Comparison of ENCODE assay signal across 22 cellular contexts in genomic region chr1:209326096-209326495, GRCh38.
A peak's percentile ranks its signal among the peaks of the same experiment; 100 is the strongest.
DNase-seq lines count a peak whose midpoint lies in the region; ATAC-seq, FAIRE-seq and TF ChIP-seq lines count a peak whose summit lies in the region.
"Had no signal": no experiment of that assay in that cellular context is flagged by ENCODE, and none has a peak within 500 bp of the region (broad histone marks: within the 10 kb centered on the region; RNA-seq: fewer than 3 reads in every experiment).

No MANE protein-coding gene starts in this region.

- TF ChIP-seq EP300 in esophagus muscularis mucosa (IDR thresholded peaks at IDR 0.05) (no peak), suprapubic skin (IDR thresholded peaks at IDR 0.05) (no peak)

- no peaks in the 10 kb centered on the region for H3K4me1 ChIP-seq in breast epithelium
- H3K4me1 ChIP-seq in esophagus muscularis mucosa, result peaks cover 0 to 3% (median 0%) of the 10 kb centered on the region in 4 donors
- peaks cover 4% of the 10 kb centered on the region for H3K4me1 ChIP-seq in suprapubic skin
- H3K4me1 ChIP-seq: A549, HAP-1 had no signal

- POLR2A ChIA-PET in MCF 10A (lab: Yijun Ruan, JAX), result interaction anchor here (0.6 to 4.2 kb wide), 15 partner anchors 9 to 864 kb away, joined by 3 to 17 read pairs (median 3); no protein-coding TSS in a partner anchor

- TF ChIP-seq POLR2A in breast epithelium (IDR thresholded peaks at IDR 0.05), result no peak
- no peak for TF ChIP-seq POLR2A in esophagus muscularis mucosa (IDR thresholded peaks at IDR 0.05; ENCODE audit: low read depth)
- no peak for TF ChIP-seq POLR2A in suprapubic skin (IDR thresholded peaks at IDR 0.05)

- H3K27ac Mint-ChIP-seq in MCF 10A (ENCODE audit: low read depth, unreplicated experiment), result peak overlapping the region; percentile 37
- H3K27ac Mint-ChIP-seq: CD4-positive, alpha-beta memory T cell; HFFc6 had no signal

- no peak for TF ChIP-seq CTCF in MCF 10A (IDR thresholded peaks at IDR 0.05; ENCODE audit: unreplicated experiment)
- no peak for TF ChIP-seq CTCF in breast epithelium (IDR thresholded peaks at IDR 0.05)
- TF ChIP-seq CTCF in esophagus muscularis mucosa (IDR thresholded peaks at IDR 0.05), result no peak
- TF ChIP-seq CTCF in suprapubic skin (IDR thresholded peaks at IDR 0.05), result no peak

- DNase-seq in MCF 10A (ENCODE audit: unreplicated experiment) (no peak), breast epithelium (ENCODE audit: low spot score in 2 of 2) (no peak), esophagus muscularis mucosa (ENCODE audit: extremely low spot score) (no peak), suprapubic skin (ENCODE audit: low spot score in 2 of 2) (no peak), hippocampal formation (lab: John Stamatoyannopoulos, UW) (no peak), left ventricle myocardium superior (no peak), AG08395 (ENCODE audit: low spot score) (no peak)
- DNase-seq: ACHN; C1 segment of cervical spinal cord; CD4-positive, alpha-beta memory T cell; COR-L47; DMS153; DND-41; GOT3; HFFc6 had no signal

- no peak for ATAC-seq in left ventricle myocardium superior
- ATAC-seq: A549 had no signal

- H3K27ac ChIP-seq in breast epithelium (no peak overlapping the region), esophagus muscularis mucosa (replicated peaks in 1 of 4) (peak overlapping the region in 3 of 4 donors; percentile 16 to 55 (median 23)), suprapubic skin (peak overlapping the region; percentile 14)
- H3K27ac ChIP-seq: 22Rv1, A549 had no signal

- H3K4me3 ChIP-seq in breast epithelium (no peak overlapping the region), esophagus muscularis mucosa (no peak overlapping the region), suprapubic skin (no peak overlapping the region)
- H3K4me3 ChIP-seq: A549, HAP-1 had no signal

- H3K27me3 Mint-ChIP-seq in MCF 10A (ENCODE audit: insufficient read depth, unreplicated experiment), result no peaks in the 10 kb centered on the region

- no peak overlapping the region for H3K4me3 Mint-ChIP-seq in MCF 10A (ENCODE audit: unreplicated experiment)
- H3K4me3 Mint-ChIP-seq: CD4-positive, alpha-beta memory T cell; HFFc6 had no signal

- peaks cover 27% of the 10 kb centered on the region for H3K4me1 Mint-ChIP-seq in MCF 10A (ENCODE audit: insufficient read depth, unreplicated experiment)
- H3K4me1 Mint-ChIP-seq: CD4-positive, alpha-beta memory T cell had no signal

- peak; percentile 60 for FAIRE-seq in islet of Langerhans (lab: Jason Lieb, UNC)
- FAIRE-seq: A549, G401.6, GM12892, H54 had no signal

- no peaks in the 10 kb centered on the region for H3K9me3 Mint-ChIP-seq in MCF 10A (ENCODE audit: unreplicated experiment)
- H3K9me3 Mint-ChIP-seq: HFFc6 had no signal

- H3K27me3 ChIP-seq in breast epithelium (no peaks in the 10 kb centered on the region), esophagus muscularis mucosa (no peaks in the 10 kb centered on the region), suprapubic skin (no peaks in the 10 kb centered on the region)

- H3K36me3 Mint-ChIP-seq in MCF 10A (ENCODE audit: insufficient read depth, unreplicated experiment), result no peaks in the 10 kb centered on the region
- H3K36me3 Mint-ChIP-seq: CD4-positive, alpha-beta memory T cell had no signal

- intact Hi-C loops in MCF 10A (cut with micrococcal nuclease), result no loop called here
- intact Hi-C loops in breast epithelium (cut with DNase I; ENCODE audit: low total_unique reads), result no loop called here
- intact Hi-C loops in esophagus muscularis mucosa (cut with DNase I), result no loop called here
- intact Hi-C loops in left ventricle myocardium superior (cut with micrococcal nuclease), result no loop called here

- WGBS in esophagus muscularis mucosa, result 40% methylated on average over 2 of the region's 2 CpGs
- 27% methylated on average over 2 of the region's 2 CpGs for WGBS in suprapubic skin

- H3K9me3 ChIP-seq in breast epithelium (no peaks in the 10 kb centered on the region), esophagus muscularis mucosa (no peaks in the 10 kb centered on the region), suprapubic skin (no peaks in the 10 kb centered on the region)
- H3K9me3 ChIP-seq: A549, HAP-1 had no signal

- no TSS peak for BruUV-seq in MCF 10A (replicated peaks; lab: Mats Ljungman, UMichigan)

- CTCF ChIA-PET in MCF 10A (lab: Yijun Ruan, JAX), result interaction anchor here (0.5 to 4.9 kb wide), 9 partner anchors 9 to 164 kb away, joined by 3 to 44 read pairs (median 6); no protein-coding TSS in a partner anchor

- H3K36me3 ChIP-seq in breast epithelium (no peaks in the 10 kb centered on the region), esophagus muscularis mucosa (no peaks in the 10 kb centered on the region), suprapubic skin (no peaks in the 10 kb centered on the region)
- H3K36me3 ChIP-seq: HAP-1 had no signal

Comparison
In these comparisons a context has a peak if more than half of its experiments do, and no peak if none do; other contexts are left out.
1. H3K27ac ChIP-seq: peak in esophagus muscularis mucosa (3 of 4) and suprapubic skin (single experiment); none in breast epithelium (0 of 2).